ENCODE assay signal across 24 cellular contexts in the genomic region with DNA sequence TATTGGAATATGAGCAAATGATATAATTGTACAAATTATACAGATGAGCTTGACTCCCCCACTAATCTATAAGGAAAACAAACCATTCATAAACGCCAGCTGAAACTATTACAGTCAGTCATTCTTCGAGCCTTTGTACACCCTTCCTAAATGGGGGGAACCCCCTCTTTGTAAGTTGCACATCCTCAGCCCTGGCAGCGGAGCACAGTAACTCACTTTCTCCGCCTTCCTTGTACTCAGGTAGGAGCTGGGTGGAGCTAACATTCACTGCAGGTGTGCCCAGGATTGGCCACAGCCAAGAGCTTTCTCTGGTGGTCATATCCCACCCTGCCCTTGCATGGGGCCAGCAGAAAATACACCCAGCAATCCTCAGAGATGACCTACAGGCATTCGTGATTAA. TPM values are rescaled to one million over a fixed set of nuclear protein-coding genes. Genes with fewer than 3 reads are reported as not detected.
A peak's percentile ranks its signal among the peaks of the same experiment; 100 is the strongest.
DNase-seq lines count a peak whose midpoint lies in the region; ATAC-seq and TF ChIP-seq lines count a peak whose summit lies in the region.
"Had no signal": no experiment of that assay in that cellular context is flagged by ENCODE, and none has a peak within 500 bp of the region (broad histone marks: within the 10 kb centered on the region; RNA-seq: fewer than 3 reads in every experiment).

No MANE protein-coding gene starts in this region.

- peak; percentile 81 for ATAC-seq in activated CD4-positive, alpha-beta T cell treated with anti-CD3 and anti-CD28 coated beads for 36 hours
- ATAC-seq in T-helper 17 cell = peak; percentile 56
- ATAC-seq: body of pancreas; right cardiac atrium; Right ventricle myocardium inferior; stimulated activated naive B cell treated with anti-CD40 and anti-IgM and Interleukin-4, amounts not matched to agents 10 μg/mL and 1 μg/mL and 100 μg/mL, for 72 hours had no signal

- no peak overlapping the region for H2BK5ac ChIP-seq in neuronal stem cell (ENCODE audit: low read length)

- no peaks in the 10 kb centered on the region for H3K36me3 Mint-ChIP-seq in activated CD4-positive, alpha-beta T cell treated with anti-CD3 and anti-CD28 coated beads for 36 hours (ENCODE audit: low read depth)
- H3K36me3 Mint-ChIP-seq in T-helper 17 cell (ENCODE audit: low read depth) = no peaks in the 10 kb centered on the region

- no peak overlapping the region for H2BK15ac ChIP-seq in neuronal stem cell (ENCODE audit: low read length)

- CTCF ChIA-PET in activated CD4-positive, alpha-beta T cell treated with anti-CD3 and anti-CD28 coated beads for 36 hours (lab: Charles Lee) = interaction anchor here (0.6 to 1.3 kb wide), 4 partner anchors 138 to 1293 kb away, joined by 3 to 4 read pairs (median 3); no protein-coding TSS in a partner anchor

- H3K27ac Mint-ChIP-seq in activated CD4-positive, alpha-beta T cell treated with anti-CD3 and anti-CD28 coated beads for 36 hours = peak overlapping the region; percentile 97
- peak overlapping the region; percentile 68 for H3K27ac Mint-ChIP-seq in T-helper 17 cell
- H3K27ac Mint-ChIP-seq: stimulated activated naive B cell treated with anti-CD40 and anti-IgM and Interleukin-4, amounts not matched to agents 10 μg/mL and 1 μg/mL and 100 μg/mL, for 72 hours had no signal

- H2AK5ac ChIP-seq in neuronal stem cell (ENCODE audit: low read depth, low read length) = no peak overlapping the region

- H3K9me3 ChIP-seq in T-helper 17 cell (ENCODE audit: control insufficient read depth, low read length, poor library complexity, severe bottlenecking) = no peaks in the 10 kb centered on the region
- no peaks in the 10 kb centered on the region for H3K9me3 ChIP-seq in neuronal stem cell (replicated peaks in 1 of 2; ENCODE audit: control insufficient read depth in 2 of 2, insufficient read depth in 1 of 2, low read depth in 1 of 2, low read length in 2 of 2)
- no peaks in the 10 kb centered on the region for H3K9me3 ChIP-seq in thyroid gland
- H3K9me3 ChIP-seq: BE2C, body of pancreas, colonic mucosa, upper lobe of left lung had no signal

- intact Hi-C loops in activated CD4-positive, alpha-beta T cell treated with anti-CD3 and anti-CD28 coated beads for 36 hours (cut with DNase I, micrococcal nuclease) = loop anchor here in 1 of 2 experiments (1.0 kb wide), 1 partner anchor 51 kb away; no protein-coding TSS in a partner anchor
- intact Hi-C loops in thyroid gland (cut with DNase I) = no loop called here

- H3K36me3 ChIP-seq in neuronal stem cell (replicated peaks in 1 of 2; ENCODE audit: control insufficient read depth in 2 of 2, insufficient read depth in 2 of 2, low read length in 2 of 2) (no peaks in the 10 kb centered on the region), thyroid gland (no peaks in the 10 kb centered on the region)
- H3K36me3 ChIP-seq: BE2C, colonic mucosa, upper lobe of left lung had no signal

- no peaks in the 10 kb centered on the region for H3K27me3 Mint-ChIP-seq in activated CD4-positive, alpha-beta T cell treated with anti-CD3 and anti-CD28 coated beads for 36 hours
- H3K27me3 Mint-ChIP-seq in T-helper 17 cell = no peaks in the 10 kb centered on the region

- H3K4ac ChIP-seq in neuronal stem cell (ENCODE audit: low read length) = no peak overlapping the region

- DNase-seq in activated CD4-positive, alpha-beta T cell treated with anti-CD3 and anti-CD28 coated beads for 36 hours = peak; percentile 65
- DNase-seq in activated CD4-positive, alpha-beta T cell treated with anti-CD3 and anti-CD28 coated beads for 1 hour = no peak
- DNase-seq in T-helper 17 cell (no peak), neuronal stem cell (ENCODE audit: low spot score) (no peak), AG08395 (ENCODE audit: low spot score) (no peak), NCI-H1048 (lab: John Stamatoyannopoulos, UW) (no peak), thyroid gland (no peak)
- peak; percentile 44 for DNase-seq in activated naive CD4-positive, alpha-beta T cell treated with anti-CD3 and anti-CD28 coated beads, Interleukin-2, amount 50 U/mL, for 16 hours
- DNase-seq: activated gamma-delta T cell treated with Interleukin-2 at 50 U/mL for 16 hours; BE2C; body of pancreas; colonic mucosa; HCEC 1CT; mammary epithelial cell; MV-4-11; NCI-H187; NCI-H2227 treated with DMSO at 0.1 percent for 48 hours; NCI-H82; stimulated activated naive B cell treated with anti-CD40 and anti-IgM and Interleukin-4, amounts not matched to agents 10 μg/mL and 1 μg/mL and 100 μg/mL, for 72 hours; upper lobe of left lung had no signal

- H3K4me3 Mint-ChIP-seq in activated CD4-positive, alpha-beta T cell treated with anti-CD3 and anti-CD28 coated beads for 36 hours = peak overlapping the region; percentile 70
- no peak overlapping the region for H3K4me3 Mint-ChIP-seq in T-helper 17 cell
- H3K4me3 Mint-ChIP-seq: stimulated activated naive B cell treated with anti-CD40 and anti-IgM and Interleukin-4, amounts not matched to agents 10 μg/mL and 1 μg/mL and 100 μg/mL, for 72 hours had no signal

- H4K91ac ChIP-seq in neuronal stem cell (ENCODE audit: low read depth, low read length, poor library complexity) = no peak overlapping the region

- TF ChIP-seq POLR2A in thyroid gland (IDR thresholded peaks at IDR 0.05) = no peak

- H3K18ac ChIP-seq in neuronal stem cell (ENCODE audit: low read length) = no peak overlapping the region

- no peaks in the 10 kb centered on the region for H3K79me1 ChIP-seq in neuronal stem cell (ENCODE audit: low read depth, low read length)

- no peak for TF ChIP-seq CTCF in thyroid gland (IDR thresholded peaks at IDR 0.05)

- H3K27ac ChIP-seq in neuronal stem cell (replicated peaks; ENCODE audit: low read length) (no peak overlapping the region), thyroid gland (no peak overlapping the region)
- H3K27ac ChIP-seq: body of pancreas, colonic mucosa, KMS-11, upper lobe of left lung, VCaP had no signal

- H2BK120ac ChIP-seq in neuronal stem cell (ENCODE audit: low read depth, low read length) = no peak overlapping the region

- H3K27me3 ChIP-seq in neuronal stem cell (ENCODE audit: control insufficient read depth in 3 of 3, insufficient read depth in 3 of 3, low read depth in 1 of 3, low read length in 3 of 3) (no peaks in the 10 kb centered on the region), thyroid gland (no peaks in the 10 kb centered on the region)
- H3K27me3 ChIP-seq: BE2C, body of pancreas, colonic mucosa, upper lobe of left lung had no signal

- no peak overlapping the region for H3K23ac ChIP-seq in neuronal stem cell (ENCODE audit: low read depth, low read length, poor library complexity)

- peak overlapping the region; percentile 56 for H3K14ac ChIP-seq in neuronal stem cell (ENCODE audit: low read length)

- H4K8ac ChIP-seq in neuronal stem cell (ENCODE audit: low read depth, low read length) = no peak overlapping the region

- POLR2A ChIA-PET in activated CD4-positive, alpha-beta T cell treated with anti-CD3 and anti-CD28 coated beads for 36 hours (lab: Charles Lee) = interaction anchor here (0.5 kb wide), 1 partner anchor 240 kb away, joined by 5 read pairs; no protein-coding TSS in a partner anchor

- no peak overlapping the region for H3K9ac ChIP-seq in neuronal stem cell (ENCODE audit: low read depth, low read length, poor library complexity)
- H3K9ac ChIP-seq: KMS-11 had no signal

- H3K9me3 Mint-ChIP-seq in activated CD4-positive, alpha-beta T cell treated with anti-CD3 and anti-CD28 coated beads for 36 hours (ENCODE audit: low read depth) = no peaks in the 10 kb centered on the region
- H3K9me3 Mint-ChIP-seq: stimulated activated naive B cell treated with anti-CD40 and anti-IgM and Interleukin-4, amounts not matched to agents 10 μg/mL and 1 μg/mL and 100 μg/mL, for 72 hours had no signal

- H3K4me1 ChIP-seq in neuronal stem cell (ENCODE audit: control insufficient read depth in 2 of 2, insufficient read depth in 1 of 2, low read depth in 1 of 2, low read length in 2 of 2) = no peaks in the 10 kb centered on the region
- H3K4me1 ChIP-seq in thyroid gland = no peaks in the 10 kb centered on the region
- H3K4me1 ChIP-seq: BE2C, body of pancreas, colonic mucosa had no signal

- H3K4me1 Mint-ChIP-seq in activated CD4-positive, alpha-beta T cell treated with anti-CD3 and anti-CD28 coated beads for 36 hours = peaks cover 69% of the 10 kb centered on the region
- H3K4me1 Mint-ChIP-seq in T-helper 17 cell = peaks cover 49% of the 10 kb centered on the region

- no CpG with 5 or more reads among the region's 5 CpGs for WGBS in neuronal stem cell (ENCODE audit: extremely low coverage in 2 of 2, insufficient read length in 2 of 2, insufficient replicate concordance in 1 of 2), 2 donors
- WGBS in thyroid gland, 2 donors = 88 to 89% methylated on average over 5 of the region's 5 CpGs

- H2AFZ ChIP-seq in neuronal stem cell (ENCODE audit: low read length) = no peak overlapping the region

- H3K4me3 ChIP-seq in neuronal stem cell (ENCODE audit: low read length in 2 of 2) (no peak overlapping the region), thyroid gland (replicated peaks in 1 of 3) (no peak overlapping the region)
- H3K4me3 ChIP-seq: body of pancreas, colonic mucosa, upper lobe of left lung had no signal

- no peak overlapping the region for H3K4me2 ChIP-seq in neuronal stem cell (ENCODE audit: insufficient read depth, low read length, poor library complexity, severe bottlenecking)
- H3K4me2 ChIP-seq: KMS-11 had no signal

- H2BK12ac ChIP-seq in neuronal stem cell (ENCODE audit: low read length) = no peak overlapping the region

RNA-seq across cellular contexts. Expression of a gene that starts 28.6 kb away (rescaled TPM):
- 10 to 100 TPM; 70.4 to 74.2 TPM for total RNA-seq in activated CD4-positive, alpha-beta T cell treated with anti-CD3 and anti-CD28 coated beads for 36 hours
- 10 to 100 TPM; 42.3 to 55.2 TPM for total RNA-seq in T-helper 17 cell
- 78.9 TPM for polyA plus RNA-seq in neuronal stem cell (2013, experiment 1 of 2)
- polyA plus RNA-seq in neuronal stem cell (2013, experiment 2 of 2) = 76.3 TPM
- 10 to 100 TPM; 50.0 to 98.0 (median 72.3) TPM for total RNA-seq in thyroid gland

RNA-seq across cellular contexts. Expression of a gene that starts 36.0 kb away (rescaled TPM):
- total RNA-seq in activated CD4-positive, alpha-beta T cell treated with anti-CD3 and anti-CD28 coated beads for 36 hours = 100 to 1,000 TPM; 214 to 327 TPM
- total RNA-seq in T-helper 17 cell (100 to 1,000 TPM; 202 to 207 TPM), thyroid gland (100 to 1,000 TPM; 141 to 743 (median 475) TPM)
- polyA plus RNA-seq in neuronal stem cell (2013, experiment 1 of 2) = 416 TPM
- polyA plus RNA-seq in neuronal stem cell (2013, experiment 2 of 2) = 386 TPM

RNA-seq across cellular contexts. Expression of a gene that starts 44.9 kb away (rescaled TPM):
- total RNA-seq in activated CD4-positive, alpha-beta T cell treated with anti-CD3 and anti-CD28 coated beads for 36 hours = 10 to 100 TPM; 19.9 to 22.5 TPM
- total RNA-seq in T-helper 17 cell (10 to 100 TPM; 33.5 to 34.4 TPM), thyroid gland (10 to 100 TPM; 16.7 to 37.1 (median 20.7) TPM)
- 24.5 TPM for polyA plus RNA-seq in neuronal stem cell (2013, experiment 1 of 2)
- polyA plus RNA-seq in neuronal stem cell (2013, experiment 2 of 2) = 22.9 TPM

Comparison
In these comparisons a context has a peak if more than half of its experiments do, and no peak if none do; other contexts are left out.
1. DNase-seq: peak in activated CD4-positive, alpha-beta T cell treated with anti-CD3 and anti-CD28 coated beads for 36 hours (single experiment) and activated naive CD4-positive, alpha-beta T cell treated with anti-CD3 and anti-CD28 coated beads, Interleukin-2, amount 50 U/mL, for 16 hours (single experiment); none in activated CD4-positive, alpha-beta T cell treated with anti-CD3 and anti-CD28 coated beads for 1 hour (single experiment), T-helper 17 cell (0 of 3), neuronal stem cell (single experiment), AG08395 (single experiment), NCI-H1048 (single experiment) and thyroid gland (0 of 2).